Comparison of ENCODE assay signal across 19 cellular contexts in genomic region chr9:128383791-128384190, GRCh38. TPM values are rescaled to one million over a fixed set of nuclear protein-coding genes. Genes with fewer than 3 reads are reported as not detected.
A peak's percentile ranks its signal among the peaks of the same experiment; 100 is the strongest.
DNase-seq lines count a peak whose midpoint lies in the region; ATAC-seq and TF ChIP-seq lines count a peak whose summit lies in the region.
"Had no signal": no experiment of that assay in that cellular context is flagged by ENCODE, and none has a peak within 500 bp of the region (broad histone marks: within the 10 kb centered on the region; RNA-seq: fewer than 3 reads in every experiment).

No MANE protein-coding gene starts in this region.

- peak overlapping the region; percentile 76 to 100 (median 98) for H3K27ac ChIP-seq in dorsolateral prefrontal cortex
- H3K27ac ChIP-seq: A549; BLaER1 treated with 17β-estradiol and CSF1 and Interleukin-3, amounts not matched to agents 10 nM and 100 nM; colonic mucosa; VCaP had no signal

- no peaks in the 10 kb centered on the region for H3K27me3 ChIP-seq in dorsolateral prefrontal cortex
- H3K27me3 ChIP-seq: BLaER1 treated with 17β-estradiol and CSF1 and Interleukin-3, amounts not matched to agents 10 nM and 100 nM; colonic mucosa had no signal

- peak overlapping the region in 6 of 59 donors; percentile 3 to 33 (median 16) for H3K4me3 ChIP-seq in dorsolateral prefrontal cortex
- H3K4me3 ChIP-seq: A549; BLaER1 treated with 17β-estradiol and CSF1 and Interleukin-3, amounts not matched to agents 10 nM and 100 nM; colonic mucosa had no signal

- ATAC-seq in HG03442 (IDR thresholded peaks at IDR 0.05; ENCODE audit: unreplicated experiment) = no peak
- no peak for ATAC-seq in GM21423 (IDR thresholded peaks at IDR 0.05; ENCODE audit: unreplicated experiment)
- ATAC-seq: A549 had no signal

- intact Hi-C loops in dorsolateral prefrontal cortex (cut with DNase I) = loop anchor here in 1 of 2 donors (1.0 kb wide), 1 partner anchor 9 kb away; no protein-coding TSS in a partner anchor

- TF ChIP-seq CTCF in dorsolateral prefrontal cortex (IDR thresholded peaks at IDR 0.05 in 54 of 56, conservative IDR thresholded peaks at IDR 0.05 in 2 of 56; ENCODE audit: low read depth in 1 of 56, partially characterized antibody in 56 of 56) = no peak

- peak; percentile 2 for DNase-seq in NCI-H1694 treated with DMSO at 0.1 percent for 48 hours (lab: John Stamatoyannopoulos, UW)
- no peak for DNase-seq in NCI-H1694 (lab: John Stamatoyannopoulos, UW)
- DNase-seq in dorsolateral prefrontal cortex = peak in 9 of 10 donors; percentile 65 to 87 (median 76)
- peak; percentile 80 for DNase-seq in midbrain (lab: John Stamatoyannopoulos, UW)
- DNase-seq in NCI-H1436 (lab: John Stamatoyannopoulos, UW) = no peak
- DNase-seq in foreskin melanocyte = no peak
- DNase-seq: activated CD4-positive, alpha-beta T cell treated with anti-CD3 and anti-CD28 coated beads, Interleukin-2, amount 50 U/mL, for 48 hours; activated naive CD4-positive, alpha-beta T cell treated with anti-CD3 and anti-CD28 coated beads for 36 hours; colonic mucosa; foreskin fibroblast; immature natural killer cell; NCI-H187; SHP77 treated with DMSO at 0.1 percent for 48 hours; T-helper 1 cell had no signal

RNA-seq across cellular contexts. Expression of gene URM1, which starts 12.6 kb away (rescaled TPM):
- total RNA-seq in dorsolateral prefrontal cortex = 10 to 100 TPM; 36.9 to 64.9 (median 48.8) TPM

RNA-seq across cellular contexts. Expression of gene CERCAM, which starts 36.9 kb away (rescaled TPM):
- 1,000 to 10,000 TPM in 1 of 120 experiments, 100 to 1,000 TPM in 110, 10 to 100 TPM in 9; 33.1 to 1,222 (median 302) TPM for total RNA-seq in dorsolateral prefrontal cortex

RNA-seq across cellular contexts. Expression of gene SLC27A4, which starts 43.5 kb away (rescaled TPM):
- 10 to 100 TPM; 25.1 to 59.1 (median 46.4) TPM for total RNA-seq in dorsolateral prefrontal cortex

Comparison
In these comparisons a context has a peak if more than half of its experiments do, and no peak if none do; other contexts are left out.
1. DNase-seq: peak in NCI-H1694 treated with DMSO at 0.1 percent for 48 hours (single experiment), dorsolateral prefrontal cortex (9 of 10) and midbrain (single experiment); none in NCI-H1694 (single experiment), NCI-H1436 (single experiment) and foreskin melanocyte (single experiment).